Comparison of ENCODE assay signal across 2 cellular contexts in the genomic region with DNA sequence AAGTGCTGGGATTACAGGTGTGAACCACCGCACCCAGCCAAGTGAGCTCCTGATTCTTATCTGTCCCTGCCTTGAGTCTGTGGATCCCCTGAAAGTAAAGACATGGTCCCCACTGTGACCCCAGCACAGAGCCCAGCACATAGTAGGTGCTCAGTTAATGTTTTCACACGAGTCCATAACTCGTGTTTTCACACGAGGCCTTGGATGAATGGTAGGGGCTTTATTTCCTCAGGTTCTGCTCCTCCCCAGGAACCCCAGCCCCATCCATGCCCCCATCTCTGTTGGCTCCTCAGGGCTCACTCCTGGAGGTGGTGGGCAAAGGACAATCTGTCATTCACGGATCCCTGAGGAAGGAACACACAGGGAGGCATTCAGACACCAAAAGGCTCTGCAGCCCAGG.
TF ChIP-seq lines count a peak whose summit lies in the region.

No MANE protein-coding gene starts in this region.

TF ChIP-seq in HEK293, 187 proteins besides CTCF, POLR2A, EP300 and RAD21:
- TF ChIP-seq, protein P1, sequence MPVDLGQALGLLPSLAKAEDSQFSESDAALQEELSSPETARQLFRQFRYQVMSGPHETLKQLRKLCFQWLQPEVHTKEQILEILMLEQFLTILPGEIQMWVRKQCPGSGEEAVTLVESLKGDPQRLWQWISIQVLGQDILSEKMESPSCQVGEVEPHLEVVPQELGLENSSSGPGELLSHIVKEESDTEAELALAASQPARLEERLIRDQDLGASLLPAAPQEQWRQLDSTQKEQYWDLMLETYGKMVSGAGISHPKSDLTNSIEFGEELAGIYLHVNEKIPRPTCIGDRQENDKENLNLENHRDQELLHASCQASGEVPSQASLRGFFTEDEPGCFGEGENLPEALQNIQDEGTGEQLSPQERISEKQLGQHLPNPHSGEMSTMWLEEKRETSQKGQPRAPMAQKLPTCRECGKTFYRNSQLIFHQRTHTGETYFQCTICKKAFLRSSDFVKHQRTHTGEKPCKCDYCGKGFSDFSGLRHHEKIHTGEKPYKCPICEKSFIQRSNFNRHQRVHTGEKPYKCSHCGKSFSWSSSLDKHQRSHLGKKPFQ (tag by site-specific recombination; IDR thresholded peaks at IDR 0.05), result no peak
- peak; percentile 58 for TF ChIP-seq ZNF664 (tag by site-specific recombination; IDR thresholded peaks at IDR 0.05)
- TF ChIP-seq, protein P2, sequence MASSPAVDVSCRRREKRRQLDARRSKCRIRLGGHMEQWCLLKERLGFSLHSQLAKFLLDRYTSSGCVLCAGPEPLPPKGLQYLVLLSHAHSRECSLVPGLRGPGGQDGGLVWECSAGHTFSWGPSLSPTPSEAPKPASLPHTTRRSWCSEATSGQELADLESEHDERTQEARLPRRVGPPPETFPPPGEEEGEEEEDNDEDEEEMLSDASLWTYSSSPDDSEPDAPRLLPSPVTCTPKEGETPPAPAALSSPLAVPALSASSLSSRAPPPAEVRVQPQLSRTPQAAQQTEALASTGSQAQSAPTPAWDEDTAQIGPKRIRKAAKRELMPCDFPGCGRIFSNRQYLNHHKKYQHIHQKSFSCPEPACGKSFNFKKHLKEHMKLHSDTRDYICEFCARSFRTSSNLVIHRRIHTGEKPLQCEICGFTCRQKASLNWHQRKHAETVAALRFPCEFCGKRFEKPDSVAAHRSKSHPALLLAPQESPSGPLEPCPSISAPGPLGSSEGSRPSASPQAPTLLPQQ (tag by site-specific recombination; IDR thresholded peaks at IDR 0.05), result no peak
- TF ChIP-seq, protein P3, sequence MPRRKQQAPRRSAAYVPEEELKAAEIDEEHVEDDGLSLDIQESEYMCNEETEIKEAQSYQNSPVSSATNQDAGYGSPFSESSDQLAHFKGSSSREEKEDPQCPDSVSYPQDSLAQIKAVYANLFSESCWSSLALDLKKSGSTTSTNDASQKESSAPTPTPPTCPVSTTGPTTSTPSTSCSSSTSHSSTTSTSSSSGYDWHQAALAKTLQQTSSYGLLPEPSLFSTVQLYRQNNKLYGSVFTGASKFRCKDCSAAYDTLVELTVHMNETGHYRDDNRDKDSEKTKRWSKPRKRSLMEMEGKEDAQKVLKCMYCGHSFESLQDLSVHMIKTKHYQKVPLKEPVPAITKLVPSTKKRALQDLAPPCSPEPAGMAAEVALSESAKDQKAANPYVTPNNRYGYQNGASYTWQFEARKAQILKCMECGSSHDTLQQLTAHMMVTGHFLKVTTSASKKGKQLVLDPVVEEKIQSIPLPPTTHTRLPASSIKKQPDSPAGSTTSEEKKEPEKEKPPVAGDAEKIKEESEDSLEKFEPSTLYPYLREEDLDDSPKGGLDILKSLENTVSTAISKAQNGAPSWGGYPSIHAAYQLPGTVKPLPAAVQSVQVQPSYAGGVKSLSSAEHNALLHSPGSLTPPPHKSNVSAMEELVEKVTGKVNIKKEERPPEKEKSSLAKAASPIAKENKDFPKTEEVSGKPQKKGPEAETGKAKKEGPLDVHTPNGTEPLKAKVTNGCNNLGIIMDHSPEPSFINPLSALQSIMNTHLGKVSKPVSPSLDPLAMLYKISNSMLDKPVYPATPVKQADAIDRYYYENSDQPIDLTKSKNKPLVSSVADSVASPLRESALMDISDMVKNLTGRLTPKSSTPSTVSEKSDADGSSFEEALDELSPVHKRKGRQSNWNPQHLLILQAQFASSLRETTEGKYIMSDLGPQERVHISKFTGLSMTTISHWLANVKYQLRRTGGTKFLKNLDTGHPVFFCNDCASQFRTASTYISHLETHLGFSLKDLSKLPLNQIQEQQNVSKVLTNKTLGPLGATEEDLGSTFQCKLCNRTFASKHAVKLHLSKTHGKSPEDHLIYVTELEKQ (tag by site-specific recombination; IDR thresholded peaks at IDR 0.05; ENCODE audit: borderline replicate concordance), result no peak

TF ChIP-seq in H1, 55 proteins besides CTCF, POLR2A, EP300 and RAD21:
- TF ChIP-seq SIN3A (conservative IDR thresholded peaks at IDR 0.05 in 1 of 2, IDR thresholded peaks at IDR 0.05 in 1 of 2; ENCODE audit: low read depth in 1 of 2, low read length in 2 of 2) (no peak), GTF2F1 (IDR thresholded peaks at IDR 0.05; ENCODE audit: borderline replicate concordance, low read depth, low read length) (no peak), ASH2L (IDR thresholded peaks at IDR 0.05; ENCODE audit: low read length) (no peak), NRF1 (IDR thresholded peaks at IDR 0.05; ENCODE audit: low read depth, low read length) (no peak), SRF (IDR thresholded peaks at IDR 0.05; ENCODE audit: low read depth, low read length) (no peak)
TF ChIP-seq in H1: peak in this region for 0.
